ENCODE assay signal across 1 cellular context in the genomic region with DNA sequence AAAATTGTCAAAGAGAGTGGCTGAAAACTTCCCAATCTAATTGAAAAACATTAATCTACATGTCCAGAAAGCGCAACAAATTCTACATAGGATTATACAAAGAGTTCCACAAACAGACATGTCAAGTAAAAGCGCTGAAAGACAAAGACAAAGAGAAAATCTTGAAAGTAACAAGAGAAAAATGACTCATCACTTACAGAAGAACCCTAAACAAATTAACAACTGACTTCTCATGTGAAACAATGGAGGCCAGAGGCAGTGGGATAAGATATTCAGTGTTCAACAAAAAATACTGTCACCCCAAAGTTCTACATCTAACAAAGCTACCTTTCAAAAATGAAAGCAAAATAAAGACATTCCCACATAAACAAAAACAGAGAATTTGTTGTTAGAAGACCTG.
TF ChIP-seq lines count a peak whose summit lies in the region.

No MANE protein-coding gene starts in this region.

TF ChIP-seq in K562, 482 proteins besides CTCF, POLR2A, EP300 and RAD21 (continued from another document):
- TF ChIP-seq, protein P1, sequence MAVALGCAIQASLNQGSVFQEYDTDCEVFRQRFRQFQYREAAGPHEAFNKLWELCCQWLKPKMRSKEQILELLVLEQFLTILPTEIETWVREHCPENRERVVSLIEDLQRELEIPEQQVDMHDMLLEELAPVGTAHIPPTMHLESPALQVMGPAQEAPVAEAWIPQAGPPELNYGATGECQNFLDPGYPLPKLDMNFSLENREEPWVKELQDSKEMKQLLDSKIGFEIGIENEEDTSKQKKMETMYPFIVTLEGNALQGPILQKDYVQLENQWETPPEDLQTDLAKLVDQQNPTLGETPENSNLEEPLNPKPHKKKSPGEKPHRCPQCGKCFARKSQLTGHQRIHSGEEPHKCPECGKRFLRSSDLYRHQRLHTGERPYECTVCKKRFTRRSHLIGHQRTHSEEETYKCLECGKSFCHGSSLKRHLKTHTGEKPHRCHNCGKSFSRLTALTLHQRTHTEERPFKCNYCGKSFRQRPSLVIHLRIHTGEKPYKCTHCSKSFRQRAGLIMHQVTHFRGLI (CRISPR knock-in tag; IDR thresholded peaks at IDR 0.05) = no peak
- no peak for TF ChIP-seq ZNF384 (IDR thresholded peaks at IDR 0.05; ENCODE audit: low read depth, low read length)
- TF ChIP-seq TRIM28 (IDR thresholded peaks at IDR 0.05) = peak; percentile 98
- no peak for TF ChIP-seq PHB2 (IDR thresholded peaks at IDR 0.05; ENCODE audit: low read depth)
- TF ChIP-seq FOXK2 (conservative IDR thresholded peaks at IDR 0.05 in 1 of 2, IDR thresholded peaks at IDR 0.05 in 1 of 2; ENCODE audit: low read depth in 2 of 2) = peak in 1 of 2 experiments; percentile 46; a peak in 1 of 4 replicates
- TF ChIP-seq, protein P2, sequence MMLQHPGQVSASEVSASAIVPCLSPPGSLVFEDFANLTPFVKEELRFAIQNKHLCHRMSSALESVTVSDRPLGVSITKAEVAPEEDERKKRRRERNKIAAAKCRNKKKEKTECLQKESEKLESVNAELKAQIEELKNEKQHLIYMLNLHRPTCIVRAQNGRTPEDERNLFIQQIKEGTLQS (IDR thresholded peaks at IDR 0.05) = peak; percentile 92
- TF ChIP-seq, protein P2 (CRISPR knock-in tag; conservative IDR thresholded peaks at IDR 0.05) = peak; percentile 62; the same call in 1 of the 2 replicates
- no peak for TF ChIP-seq CHD2 (IDR thresholded peaks at IDR 0.05; ENCODE audit: low read depth, low read length)
- TF ChIP-seq HDAC2 (IDR thresholded peaks at IDR 0.05) = no peak
- TF ChIP-seq, protein P3, sequence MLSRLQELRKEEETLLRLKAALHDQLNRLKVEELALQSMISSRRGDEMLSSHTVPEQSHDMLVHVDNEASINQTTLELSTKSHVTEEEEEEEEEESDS (CRISPR knock-in tag; IDR thresholded peaks at IDR 0.05) = no peak
- TF ChIP-seq RBM14 (IDR thresholded peaks at IDR 0.05; ENCODE audit: borderline replicate concordance, insufficient read depth, low read depth, low read length) = no peak
- TF ChIP-seq, protein P4, sequence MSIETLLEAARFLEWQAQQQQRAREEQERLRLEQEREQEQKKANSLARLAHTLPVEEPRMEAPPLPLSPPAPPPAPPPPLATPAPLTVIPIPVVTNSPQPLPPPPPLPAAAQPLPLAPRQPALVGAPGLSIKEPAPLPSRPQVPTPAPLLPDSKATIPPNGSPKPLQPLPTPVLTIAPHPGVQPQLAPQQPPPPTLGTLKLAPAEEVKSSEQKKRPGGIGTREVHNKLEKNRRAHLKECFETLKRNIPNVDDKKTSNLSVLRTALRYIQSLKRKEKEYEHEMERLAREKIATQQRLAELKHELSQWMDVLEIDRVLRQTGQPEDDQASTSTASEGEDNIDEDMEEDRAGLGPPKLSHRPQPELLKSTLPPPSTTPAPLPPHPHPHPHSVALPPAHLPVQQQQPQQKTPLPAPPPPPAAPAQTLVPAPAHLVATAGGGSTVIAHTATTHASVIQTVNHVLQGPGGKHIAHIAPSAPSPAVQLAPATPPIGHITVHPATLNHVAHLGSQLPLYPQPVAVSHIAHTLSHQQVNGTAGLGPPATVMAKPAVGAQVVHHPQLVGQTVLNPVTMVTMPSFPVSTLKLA (conservative IDR thresholded peaks at IDR 0.05) = no peak
- peak; percentile 80 for TF ChIP-seq ZNF316 (IDR thresholded peaks at IDR 0.05)
- peak; percentile 16; the same call in 1 of the 2 replicates for TF ChIP-seq FOXM1 (IDR thresholded peaks at IDR 0.05; ENCODE audit: low read depth)
- TF ChIP-seq FOXM1 (CRISPR knock-in tag; IDR thresholded peaks at IDR 0.05; ENCODE audit: low read depth) = no peak
- TF ChIP-seq CBX5 (IDR thresholded peaks at IDR 0.05; ENCODE audit: borderline replicate concordance, low read depth) = peak; percentile 93
- no peak for TF ChIP-seq TAL1 (IDR thresholded peaks at IDR 0.05)
- peak; percentile 66 for TF ChIP-seq MAFG (tag; conservative IDR thresholded peaks at IDR 0.05)
- peak; percentile 52; the same call in 1 of the 2 replicates for TF ChIP-seq DPF2 (IDR thresholded peaks at IDR 0.05)
- TF ChIP-seq NBN (IDR thresholded peaks at IDR 0.05; ENCODE audit: low read depth) = 0 out of 2 replicates have a peak, but pooled peaks have one; percentile 45
- TF ChIP-seq POLR2AphosphoS2 (IDR thresholded peaks at IDR 0.05; ENCODE audit: low read length) = no peak
- no peak for TF ChIP-seq ZFP30 (CRISPR knock-in tag; IDR thresholded peaks at IDR 0.05; ENCODE audit: borderline replicate concordance)
- no peak for TF ChIP-seq ZNF561 (CRISPR knock-in tag; conservative IDR thresholded peaks at IDR 0.05)
- TF ChIP-seq, protein P5, sequence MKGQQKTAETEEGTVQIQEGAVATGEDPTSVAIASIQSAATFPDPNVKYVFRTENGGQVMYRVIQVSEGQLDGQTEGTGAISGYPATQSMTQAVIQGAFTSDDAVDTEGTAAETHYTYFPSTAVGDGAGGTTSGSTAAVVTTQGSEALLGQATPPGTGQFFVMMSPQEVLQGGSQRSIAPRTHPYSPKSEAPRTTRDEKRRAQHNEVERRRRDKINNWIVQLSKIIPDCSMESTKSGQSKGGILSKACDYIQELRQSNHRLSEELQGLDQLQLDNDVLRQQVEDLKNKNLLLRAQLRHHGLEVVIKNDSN (CRISPR knock-in tag; IDR thresholded peaks at IDR 0.05) = no peak
- TF ChIP-seq, protein P6, sequence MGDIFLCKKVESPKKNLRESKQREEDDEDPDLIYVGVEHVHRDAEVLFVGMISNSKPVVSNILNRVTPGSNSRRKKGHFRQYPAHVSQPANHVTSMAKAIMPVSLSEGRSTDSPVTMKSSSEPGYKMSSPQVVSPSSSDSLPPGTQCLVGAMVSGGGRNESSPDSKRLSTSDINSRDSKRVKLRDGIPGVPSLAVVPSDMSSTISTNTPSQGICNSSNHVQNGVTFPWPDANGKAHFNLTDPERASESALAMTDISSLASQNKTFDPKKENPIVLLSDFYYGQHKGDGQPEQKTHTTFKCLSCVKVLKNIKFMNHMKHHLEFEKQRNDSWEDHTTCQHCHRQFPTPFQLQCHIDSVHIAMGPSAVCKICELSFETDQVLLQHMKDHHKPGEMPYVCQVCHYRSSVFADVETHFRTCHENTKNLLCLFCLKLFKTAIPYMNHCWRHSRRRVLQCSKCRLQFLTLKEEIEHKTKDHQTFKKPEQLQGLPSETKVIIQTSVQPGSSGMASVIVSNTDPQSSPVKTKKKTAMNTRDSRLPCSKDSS (IDR thresholded peaks at IDR 0.05; ENCODE audit: low read depth, partially characterized antibody) = peak; percentile 84
- TF ChIP-seq, protein P7, sequence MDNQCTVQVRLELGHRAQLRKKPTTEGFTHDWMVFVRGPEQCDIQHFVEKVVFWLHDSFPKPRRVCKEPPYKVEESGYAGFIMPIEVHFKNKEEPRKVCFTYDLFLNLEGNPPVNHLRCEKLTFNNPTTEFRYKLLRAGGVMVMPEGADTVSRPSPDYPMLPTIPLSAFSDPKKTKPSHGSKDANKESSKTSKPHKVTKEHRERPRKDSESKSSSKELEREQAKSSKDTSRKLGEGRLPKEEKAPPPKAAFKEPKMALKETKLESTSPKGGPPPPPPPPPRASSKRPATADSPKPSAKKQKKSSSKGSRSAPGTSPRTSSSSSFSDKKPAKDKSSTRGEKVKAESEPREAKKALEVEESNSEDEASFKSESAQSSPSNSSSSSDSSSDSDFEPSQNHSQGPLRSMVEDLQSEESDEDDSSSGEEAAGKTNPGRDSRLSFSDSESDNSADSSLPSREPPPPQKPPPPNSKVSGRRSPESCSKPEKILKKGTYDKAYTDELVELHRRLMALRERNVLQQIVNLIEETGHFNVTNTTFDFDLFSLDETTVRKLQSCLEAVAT (IDR thresholded peaks at IDR 0.05) = peak in 1 of 2 experiments; percentile 58; a peak in 1 of 4 replicates
- no peak for TF ChIP-seq MTA2 (IDR thresholded peaks at IDR 0.05; ENCODE audit: low read depth)
- peak; percentile 68; the same call in 1 of the 2 replicates for TF ChIP-seq CBX1 (IDR thresholded peaks at IDR 0.05; ENCODE audit: low read depth)
- TF ChIP-seq SMARCA4 (IDR thresholded peaks at IDR 0.05) = 0 out of 2 replicates have a peak, but pooled peaks have one; percentile 31
- TF ChIP-seq, protein P8, sequence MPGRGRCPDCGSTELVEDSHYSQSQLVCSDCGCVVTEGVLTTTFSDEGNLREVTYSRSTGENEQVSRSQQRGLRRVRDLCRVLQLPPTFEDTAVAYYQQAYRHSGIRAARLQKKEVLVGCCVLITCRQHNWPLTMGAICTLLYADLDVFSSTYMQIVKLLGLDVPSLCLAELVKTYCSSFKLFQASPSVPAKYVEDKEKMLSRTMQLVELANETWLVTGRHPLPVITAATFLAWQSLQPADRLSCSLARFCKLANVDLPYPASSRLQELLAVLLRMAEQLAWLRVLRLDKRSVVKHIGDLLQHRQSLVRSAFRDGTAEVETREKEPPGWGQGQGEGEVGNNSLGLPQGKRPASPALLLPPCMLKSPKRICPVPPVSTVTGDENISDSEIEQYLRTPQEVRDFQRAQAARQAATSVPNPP (IDR thresholded peaks at IDR 0.05; ENCODE audit: borderline replicate concordance, insufficient read depth, insufficient read length) = no peak
- peak; percentile 55; the same call in 1 of the 2 replicates for TF ChIP-seq C11orf30 (IDR thresholded peaks at IDR 0.05; ENCODE audit: low read depth)
- TF ChIP-seq TRIM24 (IDR thresholded peaks at IDR 0.05) = peak; percentile 93 to 96
- peak; percentile 81 for TF ChIP-seq FOSL1 (tag; conservative IDR thresholded peaks at IDR 0.05)
- no peak for TF ChIP-seq SIX5 (IDR thresholded peaks at IDR 0.05; ENCODE audit: borderline replicate concordance in 1 of 2, insufficient read depth in 1 of 2, low read depth in 1 of 2, low read length in 2 of 2)
- no peak for TF ChIP-seq ZNF717 (CRISPR knock-in tag; IDR thresholded peaks at IDR 0.05)
- TF ChIP-seq NFE2 (IDR thresholded peaks at IDR 0.05; ENCODE audit: low read depth) = peak; percentile 74; the same call in 1 of the 2 replicates
- TF ChIP-seq MEF2D (tag; conservative IDR thresholded peaks at IDR 0.05; ENCODE audit: low read depth) = no peak
- peak; percentile 82 for TF ChIP-seq JUND (IDR thresholded peaks at IDR 0.05; ENCODE audit: borderline replicate concordance, low read depth, low read length)
- peak; percentile 89 for TF ChIP-seq JUND (tag; IDR thresholded peaks at IDR 0.05; ENCODE audit: borderline replicate concordance, low read depth, low read length)
- no peak for TF ChIP-seq TAF15 (IDR thresholded peaks at IDR 0.05; ENCODE audit: low read depth, low read length)
- no peak for TF ChIP-seq ZNF311 (CRISPR knock-in tag; IDR thresholded peaks at IDR 0.05)
- peak in 1 of 2 experiments; percentile 99; a peak in 2 of 3 replicates for TF ChIP-seq CBX3 (IDR thresholded peaks at IDR 0.05; ENCODE audit: borderline replicate concordance in 1 of 2, low read length in 2 of 2)
- TF ChIP-seq ZFPM2 (CRISPR knock-in tag; IDR thresholded peaks at IDR 0.05) = no peak
- no peak for TF ChIP-seq JUNB (CRISPR knock-in tag; conservative IDR thresholded peaks at IDR 0.05)
